ENCODE assay signal across 20 cellular contexts in the genomic region with DNA sequence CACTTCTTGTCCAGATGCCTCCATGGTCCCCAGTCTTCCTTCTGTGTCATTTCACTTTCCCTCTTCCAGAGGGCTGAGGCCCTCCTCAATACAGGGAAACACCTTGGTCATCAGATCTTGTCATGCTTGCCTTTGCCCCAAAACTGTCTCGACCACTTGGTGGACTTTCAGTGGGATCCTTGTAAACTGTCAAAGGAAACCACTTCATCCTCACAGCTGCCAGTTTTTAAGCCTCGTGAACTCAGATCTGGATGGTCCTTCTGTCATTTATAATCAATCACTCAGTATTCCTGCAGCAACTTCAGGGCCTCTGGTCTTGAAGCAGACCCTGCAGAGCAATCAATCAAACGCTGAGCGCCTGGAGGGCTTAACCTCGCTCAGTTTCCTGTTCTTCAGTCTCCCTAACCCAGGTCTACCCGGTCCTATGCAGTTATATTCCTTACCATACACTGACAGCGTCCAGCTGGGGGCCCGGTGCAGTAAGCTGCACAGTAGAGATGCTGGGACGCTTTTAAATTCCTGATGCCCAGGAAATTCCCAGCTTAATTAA.
DNase-seq lines count a peak whose midpoint lies in the region; ATAC-seq and TF ChIP-seq lines count a peak whose summit lies in the region.
"Had no signal": no experiment of that assay in that cellular context is flagged by ENCODE, and none has a peak within 500 bp of the region (broad histone marks: within the 10 kb centered on the region; RNA-seq: fewer than 3 reads in every experiment).

No MANE protein-coding gene starts in this region.

- peak overlapping the region; percentile 36 for H3K4me3 Mint-ChIP-seq in nephron progenitor cell
- H3K4me3 Mint-ChIP-seq: CD14-positive monocyte, T-cell had no signal

- H3K27me3 Mint-ChIP-seq in nephron progenitor cell (ENCODE audit: low read depth, poor library complexity): peaks cover 3% of the 10 kb centered on the region
- H3K27me3 Mint-ChIP-seq: T-cell had no signal

- ATAC-seq in heart right ventricle (no peak), left cardiac atrium (no peak), thoracic aorta (ENCODE audit: insufficient number of reproducible peaks, low FRiP score, low read depth) (no peak), SK-N-SH treated with all-trans-retinoic acid at 6 μM for 48 hours (no peak)
- ATAC-seq: K562, mucosa of descending colon, T-cell had no signal

- TF ChIP-seq CTCF in heart right ventricle (IDR thresholded peaks at IDR 0.05) (no peak), dorsolateral prefrontal cortex (IDR thresholded peaks at IDR 0.05 in 54 of 56, conservative IDR thresholded peaks at IDR 0.05 in 2 of 56; ENCODE audit: low read depth in 1 of 56, partially characterized antibody in 56 of 56) (peak in 1 of 56 donors; percentile 49), nephron progenitor cell (IDR thresholded peaks at IDR 0.05) (no peak), thoracic aorta (IDR thresholded peaks at IDR 0.05) (no peak)

- H3K27me3 ChIP-seq in heart right ventricle: no peaks in the 10 kb centered on the region
- no peaks in the 10 kb centered on the region for H3K27me3 ChIP-seq in dorsolateral prefrontal cortex
- no peaks in the 10 kb centered on the region for H3K27me3 ChIP-seq in thoracic aorta (replicated peaks; ENCODE audit: insufficient read depth)
- H3K27me3 ChIP-seq: ascending aorta, colonic mucosa had no signal

- H3K36me3 ChIP-seq in heart right ventricle (peaks cover 0 to 96% (median 34%) of the 10 kb centered on the region in 9 donors), thoracic aorta (peaks cover 9% of the 10 kb centered on the region)

- H3K36me3 Mint-ChIP-seq in nephron progenitor cell (ENCODE audit: low read depth): peaks cover 57% of the 10 kb centered on the region

- intact Hi-C loops in heart right ventricle (cut with DNase I) (loop anchor here in 5 of 10 donors (5.0 to 10.0 kb wide), 3 partner anchors 73 to 515 kb away; a partner anchor contains a TSS), left cardiac atrium (cut with DNase I) (no loop called here), dorsolateral prefrontal cortex (cut with DNase I) (no loop called here)

- H3K9me3 ChIP-seq in heart right ventricle (no peaks in the 10 kb centered on the region), thoracic aorta (no peaks in the 10 kb centered on the region)
- H3K9me3 ChIP-seq: ascending aorta, colonic mucosa, mucosa of descending colon had no signal

- H3K4me3 ChIP-seq in heart right ventricle (no peak overlapping the region), dorsolateral prefrontal cortex (peak overlapping the region in 1 of 59 donors; percentile 8), thoracic aorta (no peak overlapping the region)
- H3K4me3 ChIP-seq: colonic mucosa, GM23248, K562, mucosa of descending colon had no signal

- DNase-seq in heart right ventricle (no peak), left cardiac atrium (no peak), dorsolateral prefrontal cortex (no peak), nephron progenitor cell (no peak), thoracic aorta (ENCODE audit: low spot score) (no peak), mucosa of gallbladder (ENCODE audit: low spot score) (no peak)
- DNase-seq in activated CD4-positive, CD25-positive, alpha-beta regulatory T cell (lab: John Stamatoyannopoulos, UW): no peak
- DNase-seq: ACHN; colonic mucosa; GDM1; mucosa of descending colon; MV-4-11; NCI-H187 treated with DMSO at 0.1 percent for 48 hours; stimulated activated CD4-positive, alpha-beta T cell treated with anti-CD3 and anti-CD28 coated beads, Interleukin-2, amount 100 ng/mL, for 24 hours; T-cell had no signal

- peaks cover 9 to 55% (median 38%) of the 10 kb centered on the region in 9 donors for H3K4me1 ChIP-seq in heart right ventricle
- H3K4me1 ChIP-seq in thoracic aorta (ENCODE audit: control insufficient read depth in 1 of 2, low read depth in 2 of 2): peaks cover 0 to 40% of the 10 kb centered on the region in 2 donors
- H3K4me1 ChIP-seq: colonic mucosa had no signal

- no peaks in the 10 kb centered on the region for H3K9me3 Mint-ChIP-seq in nephron progenitor cell
- H3K9me3 Mint-ChIP-seq: CD14-positive monocyte, T-cell had no signal

- peak overlapping the region; percentile 95 for H3K27ac Mint-ChIP-seq in nephron progenitor cell

- peak overlapping the region in 9 of 10 donors; percentile 24 to 77 (median 68) for H3K27ac ChIP-seq in heart right ventricle
- peak overlapping the region in 56 of 59 donors; percentile 9 to 83 (median 72) for H3K27ac ChIP-seq in dorsolateral prefrontal cortex
- peak overlapping the region; percentile 23 to 41 for H3K27ac ChIP-seq in thoracic aorta
- H3K27ac ChIP-seq: colonic mucosa, GM23248 had no signal

- H3K4me1 Mint-ChIP-seq in nephron progenitor cell: peaks cover 52% of the 10 kb centered on the region
- H3K4me1 Mint-ChIP-seq: CD14-positive monocyte, T-cell had no signal

- WGBS in heart right ventricle, 2 donors: 67 to 74% methylated on average over 9 of the region's 9 CpGs

TF ChIP-seq in SK-N-SH treated with all-trans-retinoic acid at 6 μM for 48 hours, 23 proteins besides CTCF, POLR2A, EP300 and RAD21:
- TF ChIP-seq PPARA (CRISPR knock-in tag; IDR thresholded peaks at IDR 0.05; ENCODE audit: borderline replicate concordance) (no peak), OSR1 (CRISPR knock-in tag; IDR thresholded peaks at IDR 0.05) (no peak), ZNF565 (CRISPR knock-in tag; conservative IDR thresholded peaks at IDR 0.05; ENCODE audit: low read depth) (no peak), ESRRG (CRISPR knock-in tag; IDR thresholded peaks at IDR 0.05) (no peak)
- TF ChIP-seq, protein P1, sequence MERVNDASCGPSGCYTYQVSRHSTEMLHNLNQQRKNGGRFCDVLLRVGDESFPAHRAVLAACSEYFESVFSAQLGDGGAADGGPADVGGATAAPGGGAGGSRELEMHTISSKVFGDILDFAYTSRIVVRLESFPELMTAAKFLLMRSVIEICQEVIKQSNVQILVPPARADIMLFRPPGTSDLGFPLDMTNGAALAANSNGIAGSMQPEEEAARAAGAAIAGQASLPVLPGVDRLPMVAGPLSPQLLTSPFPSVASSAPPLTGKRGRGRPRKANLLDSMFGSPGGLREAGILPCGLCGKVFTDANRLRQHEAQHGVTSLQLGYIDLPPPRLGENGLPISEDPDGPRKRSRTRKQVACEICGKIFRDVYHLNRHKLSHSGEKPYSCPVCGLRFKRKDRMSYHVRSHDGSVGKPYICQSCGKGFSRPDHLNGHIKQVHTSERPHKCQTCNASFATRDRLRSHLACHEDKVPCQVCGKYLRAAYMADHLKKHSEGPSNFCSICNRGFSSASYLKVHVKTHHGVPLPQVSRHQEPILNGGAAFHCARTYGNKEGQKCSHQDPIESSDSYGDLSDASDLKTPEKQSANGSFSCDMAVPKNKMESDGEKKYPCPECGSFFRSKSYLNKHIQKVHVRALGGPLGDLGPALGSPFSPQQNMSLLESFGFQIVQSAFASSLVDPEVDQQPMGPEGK (CRISPR knock-in tag; IDR thresholded peaks at IDR 0.05; ENCODE audit: borderline replicate concordance): no peak
